ENCODE assay signal across 8 cellular contexts in genomic region chr3:4978966-4979400, GRCh38. TPM values are rescaled to one million over a fixed set of nuclear protein-coding genes. Genes with fewer than 3 reads are reported as not detected.
DNase-seq lines count a peak whose midpoint lies in the region; ATAC-seq and TF ChIP-seq lines count a peak whose summit lies in the region.

No MANE protein-coding gene starts in this region.

- no peak overlapping the region for H4K8ac ChIP-seq in neuronal stem cell (ENCODE audit: low read depth, low read length)

- no peak for TF ChIP-seq CTCF in thoracic aorta (IDR thresholded peaks at IDR 0.05)

- H4K91ac ChIP-seq in neuronal stem cell (ENCODE audit: low read depth, low read length, poor library complexity) = no peak overlapping the region

- peaks cover 21 to 57% (median 48%) of the 10 kb centered on the region in 3 experiments for H3K27me3 ChIP-seq in neuronal stem cell (ENCODE audit: control insufficient read depth in 3 of 3, insufficient read depth in 3 of 3, low read depth in 1 of 3, low read length in 3 of 3)
- no peaks in the 10 kb centered on the region for H3K27me3 ChIP-seq in thoracic aorta (replicated peaks; ENCODE audit: insufficient read depth)

- WGBS in neuronal stem cell (ENCODE audit: extremely low coverage in 2 of 2, insufficient read length in 2 of 2, insufficient replicate concordance in 1 of 2), 2 donors = no CpG with 5 or more reads among the region's 27 CpGs

- DNase-seq in DMS53 (lab: John Stamatoyannopoulos, UW) = peak; percentile 81
- DNase-seq in HuH-7.5 (ENCODE audit: low spot score) = peak; percentile 89
- peak; percentile 48 for DNase-seq in SHP77 treated with DMSO at 0.1 percent for 48 hours (lab: John Stamatoyannopoulos, UW)
- peak; percentile 57 to 82 (median 66) for DNase-seq in activated naive CD4-positive, alpha-beta T cell (lab: John Stamatoyannopoulos, UW)
- DNase-seq in foreskin melanocyte = peak; percentile 91
- no peak for DNase-seq in neuronal stem cell (ENCODE audit: low spot score)
- peak; percentile 92 for DNase-seq in thoracic aorta (ENCODE audit: low spot score)

- no peak overlapping the region for H3K23ac ChIP-seq in neuronal stem cell (ENCODE audit: low read depth, low read length, poor library complexity)

- H2BK120ac ChIP-seq in neuronal stem cell (ENCODE audit: low read depth, low read length) = no peak overlapping the region

- peaks cover 10 to 22% of the 10 kb centered on the region in 2 donors for H3K4me1 ChIP-seq in neuronal stem cell (ENCODE audit: control insufficient read depth in 2 of 2, insufficient read depth in 1 of 2, low read depth in 1 of 2, low read length in 2 of 2)
- peaks cover 17 to 44% of the 10 kb centered on the region in 2 donors for H3K4me1 ChIP-seq in thoracic aorta (ENCODE audit: control insufficient read depth in 1 of 2, low read depth in 2 of 2)

- no peak overlapping the region for H3K14ac ChIP-seq in neuronal stem cell (ENCODE audit: low read length)

- H3K4me2 ChIP-seq in neuronal stem cell (ENCODE audit: insufficient read depth, low read length, poor library complexity, severe bottlenecking) = peak overlapping the region; percentile 97

- H3K18ac ChIP-seq in neuronal stem cell (ENCODE audit: low read length) = no peak overlapping the region

- ATAC-seq in GM21529 (IDR thresholded peaks at IDR 0.05; ENCODE audit: unreplicated experiment) (peak; percentile 43), thoracic aorta (ENCODE audit: insufficient number of reproducible peaks, low FRiP score, low read depth) (peak; percentile 22)

- no peak overlapping the region for H2BK5ac ChIP-seq in neuronal stem cell (ENCODE audit: low read length)

- H2AFZ ChIP-seq in neuronal stem cell (ENCODE audit: low read length) = peak overlapping the region; percentile 95

- H2BK12ac ChIP-seq in neuronal stem cell (ENCODE audit: low read length) = no peak overlapping the region

- H3K4me3 ChIP-seq in neuronal stem cell (ENCODE audit: low read length in 2 of 2) = peak overlapping the region; percentile 43 to 77
- peak overlapping the region; percentile 93 for H3K4me3 ChIP-seq in thoracic aorta

- H3K27ac ChIP-seq in neuronal stem cell (replicated peaks; ENCODE audit: low read length) (no peak overlapping the region), thoracic aorta (peak overlapping the region; percentile 95 to 96)

- H2BK15ac ChIP-seq in neuronal stem cell (ENCODE audit: low read length) = peak overlapping the region; percentile 70

- no peak overlapping the region for H2AK5ac ChIP-seq in neuronal stem cell (ENCODE audit: low read depth, low read length)

- peaks cover 2% of the 10 kb centered on the region for H3K79me1 ChIP-seq in neuronal stem cell (ENCODE audit: low read depth, low read length)

- H3K36me3 ChIP-seq in neuronal stem cell (replicated peaks in 1 of 2; ENCODE audit: control insufficient read depth in 2 of 2, insufficient read depth in 2 of 2, low read length in 2 of 2) (no peaks in the 10 kb centered on the region), thoracic aorta (peaks cover 9% of the 10 kb centered on the region)

- peak overlapping the region; percentile 50 for H3K9ac ChIP-seq in neuronal stem cell (ENCODE audit: low read depth, low read length, poor library complexity)

- H3K4ac ChIP-seq in neuronal stem cell (ENCODE audit: low read length) = no peak overlapping the region

- H3K9me3 ChIP-seq in neuronal stem cell (replicated peaks in 1 of 2; ENCODE audit: control insufficient read depth in 2 of 2, insufficient read depth in 1 of 2, low read depth in 1 of 2, low read length in 2 of 2) = no peaks in the 10 kb centered on the region
- H3K9me3 ChIP-seq in thoracic aorta = no peaks in the 10 kb centered on the region

RNA-seq across cellular contexts. Expression of gene BHLHE40, which starts 0.3 kb away (rescaled TPM):
- 0.20 TPM for polyA plus RNA-seq in neuronal stem cell (2013, experiment 1 of 2)
- polyA plus RNA-seq in neuronal stem cell (2013, experiment 2 of 2) = 0.22 TPM
- total RNA-seq in thoracic aorta = 100 to 1,000 TPM in 1 of 2 donors, 10 to 100 TPM in 1; 47.2 to 109 TPM
